Comparison of ENCODE assay signal across 13 cellular contexts in the genomic region with DNA sequence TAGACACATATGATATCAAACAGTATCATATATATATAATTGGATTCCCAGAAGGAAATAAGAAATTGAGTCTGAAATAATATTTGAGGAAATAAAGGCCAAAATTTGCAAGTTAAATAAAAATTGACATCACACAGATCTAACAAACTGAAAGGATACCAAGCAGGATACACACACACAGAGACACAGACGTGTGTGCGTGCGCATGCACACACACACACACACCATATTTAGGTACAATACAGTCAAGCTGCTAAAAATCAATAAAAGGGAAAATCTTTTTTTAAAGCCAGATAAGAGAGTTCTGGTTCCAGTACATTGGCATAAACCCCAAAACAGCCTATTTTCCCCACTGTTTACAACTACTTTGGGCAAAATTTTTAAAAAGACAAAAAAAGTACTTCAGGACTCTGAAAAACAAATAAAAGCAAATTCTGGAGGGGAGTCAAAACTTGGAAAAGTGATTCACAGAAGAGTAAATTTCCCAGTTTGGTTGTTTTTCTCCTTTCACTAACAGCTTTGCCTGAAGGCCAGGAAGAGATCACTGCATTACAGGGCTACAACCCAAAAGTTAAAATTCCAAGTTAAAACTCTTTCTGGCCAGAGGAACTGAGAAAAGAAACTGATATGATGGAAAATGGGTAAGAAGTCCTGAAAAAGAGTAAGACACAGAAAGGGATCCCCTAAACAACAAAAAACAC. TPM values are rescaled to one million over a fixed set of nuclear protein-coding genes. Genes with fewer than 3 reads are reported as not detected.
DNase-seq lines count a peak whose midpoint lies in the region; ATAC-seq and TF ChIP-seq lines count a peak whose summit lies in the region.
"Had no signal": no experiment of that assay in that cellular context is flagged by ENCODE, and none has a peak within 500 bp of the region (broad histone marks: within the 10 kb centered on the region; RNA-seq: fewer than 3 reads in every experiment).

No MANE protein-coding gene starts in this region.

- H3K9ac ChIP-seq in H9 (ENCODE audit: extremely low read depth, insufficient read length, low read length), result no peak overlapping the region

- no peak for ATAC-seq in CD4-positive, CD25-positive, alpha-beta regulatory T cell (ENCODE audit: low read depth in 2 of 2)
- no peak for ATAC-seq in GM21737 (IDR thresholded peaks at IDR 0.05; ENCODE audit: unreplicated experiment)

- no peak overlapping the region for H3K18ac ChIP-seq in H9 (ENCODE audit: insufficient read length, low read depth, low read length)

- no peaks in the 10 kb centered on the region for H3K36me3 ChIP-seq in CD4-positive, CD25-positive, alpha-beta regulatory T cell (ENCODE audit: control insufficient read depth, insufficient read depth, low read length)
- H3K36me3 ChIP-seq: cardiac muscle cell had no signal

- no peak overlapping the region for H2AK5ac ChIP-seq in H9 (ENCODE audit: insufficient read length, low read length)

- no peak overlapping the region for H2BK120ac ChIP-seq in H9 (ENCODE audit: low read depth, low read length, poor library complexity, severe bottlenecking)

- H3K79me1 ChIP-seq in H9 (ENCODE audit: insufficient read depth, low read depth, low read length, poor library complexity, severe bottlenecking), result no peaks in the 10 kb centered on the region

- peaks cover 4% of the 10 kb centered on the region for H3K36me3 Mint-ChIP-seq in CD4-positive, CD25-positive, alpha-beta regulatory T cell
- peaks cover 0 to 3% (median 2%) of the 10 kb centered on the region in 3 experiments; a peak in 1 of 7 replicates for H3K36me3 Mint-ChIP-seq in H9 (ENCODE audit: insufficient read depth in 1 of 3, low read depth in 3 of 3)

- H2BK15ac ChIP-seq in H9 (ENCODE audit: low read depth, low read length), result no peak overlapping the region

- no peak overlapping the region for H2BK20ac ChIP-seq in H9 (ENCODE audit: low read depth, low read length, poor library complexity, severe bottlenecking)

- H3K4me3 Mint-ChIP-seq in CD4-positive, CD25-positive, alpha-beta regulatory T cell, result peak overlapping the region in 3 of 4 donors; percentile 11 to 39 (median 13)
- H3K4me3 Mint-ChIP-seq in H9, result peak overlapping the region in 1 of 2 experiments; percentile 19; a peak in 2 of 5 replicates
- H3K4me3 Mint-ChIP-seq: neural crest cell had no signal

- H3K27me3 Mint-ChIP-seq in CD4-positive, CD25-positive, alpha-beta regulatory T cell, result no peaks in the 10 kb centered on the region
- H3K27me3 Mint-ChIP-seq in H9 (ENCODE audit: low read depth), result no peaks in the 10 kb centered on the region

- no peak overlapping the region for H3K23ac ChIP-seq in H9 (ENCODE audit: insufficient read length, low read depth, low read length)

- DNase-seq in CD4-positive, CD25-positive, alpha-beta regulatory T cell, result no peak
- DNase-seq in H9 (no peak), caudate nucleus (lab: John Stamatoyannopoulos, UW) (no peak), myocyte (ENCODE audit: low read depth) (peak; percentile 16), NCI-H526 treated with DMSO at 0.1 percent for 48 hours (lab: John Stamatoyannopoulos, UW) (no peak), substantia nigra (lab: John Stamatoyannopoulos, UW) (no peak), GOT3 (lab: John Stamatoyannopoulos, UW) (no peak)
- DNase-seq: activated CD4-positive, CD25-positive, alpha-beta regulatory T cell; NCI-H1436 treated with DMSO at 0.1 percent for 48 hours; NCI-H748 treated with DMSO at 0.1 percent for 48 hours had no signal

- no peak overlapping the region for H2BK5ac ChIP-seq in H9 (ENCODE audit: insufficient read length, low read length)

- no peaks in the 10 kb centered on the region for H3K23me2 ChIP-seq in H9 (ENCODE audit: insufficient read length, low read depth, low read length, poor library complexity, severe bottlenecking)

- no peak overlapping the region for H3K4me2 ChIP-seq in H9 (ENCODE audit: insufficient read depth, insufficient read length, low read length)

- no peak overlapping the region for H4K91ac ChIP-seq in H9 (ENCODE audit: insufficient read length, low read depth, low read length)

- H3K27me3 ChIP-seq in CD4-positive, CD25-positive, alpha-beta regulatory T cell (ENCODE audit: control insufficient read depth, insufficient read depth, low read length), result no peaks in the 10 kb centered on the region
- H3K27me3 ChIP-seq in H9 (ENCODE audit: insufficient read depth, low read length), result no peaks in the 10 kb centered on the region
- H3K27me3 ChIP-seq: cardiac muscle cell had no signal

- peaks cover 73 to 93% (median 84%) of the 10 kb centered on the region in 4 donors for H3K4me1 Mint-ChIP-seq in CD4-positive, CD25-positive, alpha-beta regulatory T cell
- peaks cover 80 to 82% of the 10 kb centered on the region in 2 experiments for H3K4me1 Mint-ChIP-seq in H9

- peaks cover 92% of the 10 kb centered on the region for H3K4me1 ChIP-seq in CD4-positive, CD25-positive, alpha-beta regulatory T cell (ENCODE audit: control insufficient read depth, insufficient read depth, low read length, poor library complexity, severe bottlenecking)
- H3K4me1 ChIP-seq in H9 (ENCODE audit: insufficient read depth, low read length), result peaks cover 2% of the 10 kb centered on the region; the same call in 1 of the 2 replicates

- no peak overlapping the region for H3K27ac ChIP-seq in CD4-positive, CD25-positive, alpha-beta regulatory T cell (ENCODE audit: insufficient read depth, low read length, poor library complexity, severe bottlenecking)
- no peak overlapping the region for H3K27ac ChIP-seq in H9 (ENCODE audit: insufficient read length, low read depth, low read length)
- peak overlapping the region; percentile 46 for H3K27ac ChIP-seq in caudate nucleus (ENCODE audit: low read depth, low read length)
- no peak overlapping the region for H3K27ac ChIP-seq in substantia nigra (ENCODE audit: low read depth, low read length, poor library complexity, severe bottlenecking)
- H3K27ac ChIP-seq: cardiac muscle cell had no signal

- no peak overlapping the region for H2BK12ac ChIP-seq in H9 (ENCODE audit: insufficient read length, low read depth, low read length)

- H3K4ac ChIP-seq in H9 (ENCODE audit: low read depth, low read length), result no peak overlapping the region

- no peaks in the 10 kb centered on the region for H3K9me3 ChIP-seq in CD4-positive, CD25-positive, alpha-beta regulatory T cell (ENCODE audit: control insufficient read depth in 2 of 2, low read length in 2 of 2)
- H3K9me3 ChIP-seq in H9 (ENCODE audit: control insufficient read depth, low read depth, low read length), result no peaks in the 10 kb centered on the region

- H3K9me3 Mint-ChIP-seq in CD4-positive, CD25-positive, alpha-beta regulatory T cell, result peaks cover 0 to 3% (median 0%) of the 10 kb centered on the region in 7 donors
- H3K9me3 Mint-ChIP-seq in H9, result no peaks in the 10 kb centered on the region

- H3K14ac ChIP-seq in H9 (ENCODE audit: insufficient read depth, low read length), result no peak overlapping the region

- peak overlapping the region in 2 of 3 donors; percentile 14 to 16 for H3K27ac Mint-ChIP-seq in CD4-positive, CD25-positive, alpha-beta regulatory T cell
- peak overlapping the region; percentile 89 to 94 (median 93); a peak in 6 of 7 replicates for H3K27ac Mint-ChIP-seq in H9

- no peak overlapping the region for H3T11ph ChIP-seq in H9 (ENCODE audit: low read length)

- no peaks in the 10 kb centered on the region for H4K20me1 ChIP-seq in H9 (ENCODE audit: control insufficient read depth, insufficient read depth, insufficient read length)

- no peak overlapping the region for H4K8ac ChIP-seq in H9 (replicated peaks; ENCODE audit: insufficient read length, low read depth, low read length)

- H2AFZ ChIP-seq in H9 (ENCODE audit: low read length), result no peak overlapping the region

- H3K4me3 ChIP-seq in CD4-positive, CD25-positive, alpha-beta regulatory T cell (ENCODE audit: low read depth, low read length), result peak overlapping the region; percentile 28
- H3K4me3 ChIP-seq: cardiac muscle cell had no signal

- no peak for TF ChIP-seq CTCF in H9 (conservative IDR thresholded peaks at IDR 0.05)

- WGBS in H9 (ENCODE audit: extremely low coverage, insufficient read length, low lambda C conversion rate), result no CpG with 5 or more reads among the region's 3 CpGs

- no peak overlapping the region for H4K5ac ChIP-seq in H9 (ENCODE audit: insufficient read length, low read depth, low read length)

- peaks cover 5% of the 10 kb centered on the region; the same call in 1 of the 2 replicates for H3K79me2 ChIP-seq in H9 (ENCODE audit: insufficient read depth, low read length)

- no peak overlapping the region for H3K56ac ChIP-seq in H9 (ENCODE audit: insufficient read length, low read depth, low read length)

RNA-seq across cellular contexts. Expression of gene MYCBP2, which starts 16.2 kb away (rescaled TPM):
- total RNA-seq in CD4-positive, CD25-positive, alpha-beta regulatory T cell, result 189 TPM
- 10 to 100 TPM; 20.8 to 35.9 (median 26.4) TPM for polyA plus RNA-seq in CD4-positive, CD25-positive, alpha-beta regulatory T cell
- total RNA-seq in H9 (2021), result 26.7 and 32.0 TPM in 2 replicates
- total RNA-seq in myocyte, result 52.3 and 71.3 TPM in 2 replicates
- polyA plus RNA-seq in myocyte (2012), result 26.0 TPM
